ENCODE assay signal across 11 cellular contexts in the genomic region with DNA sequence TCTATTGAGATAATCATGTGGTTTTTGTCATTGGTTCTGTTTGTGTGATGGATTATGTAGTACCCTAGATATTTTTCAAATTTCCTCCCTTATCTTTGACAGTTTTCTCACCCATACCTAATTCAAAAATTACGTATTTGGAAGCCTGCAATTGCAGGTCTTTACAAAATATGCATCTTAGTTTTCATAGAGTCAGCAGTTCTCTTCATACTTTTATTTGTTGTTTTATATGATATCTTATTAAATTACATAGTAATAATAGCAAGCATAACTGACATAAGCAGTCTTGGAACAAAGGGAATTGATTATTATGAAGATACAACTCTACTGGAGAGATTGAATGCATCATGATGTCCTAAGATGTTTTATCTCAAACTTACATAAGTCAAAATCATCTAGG.
"Had no signal": no experiment of that assay in that cellular context is flagged by ENCODE, and none has a peak within 500 bp of the region (broad histone marks: within the 10 kb centered on the region; RNA-seq: fewer than 3 reads in every experiment).

No MANE protein-coding gene starts in this region.

- ATAC-seq: GM23338, HCT116 had no signal

- H3K4me2 ChIP-seq: GM23338 had no signal

- H3K9me3 ChIP-seq: HAP-1 had no signal

- H3K27ac Mint-ChIP-seq: GM23338, H9, HFFc6 had no signal

- DNase-seq: GM23248, GOT3, H7, H9, HCEC 1CT, HFFc6 had no signal

- H3K4me1 ChIP-seq: HAP-1 had no signal

- H3K4me1 Mint-ChIP-seq: GM23338, H9 had no signal

- H3K36me3 ChIP-seq: HAP-1 had no signal

- H3K27ac ChIP-seq: GM23248 had no signal

- H3K9me3 Mint-ChIP-seq: HFFc6 had no signal

- H3K4me3 ChIP-seq: GM23248, GM23338, HAP-1 had no signal

- H3K9ac ChIP-seq: GM23248 had no signal

- FAIRE-seq: H1, H54 had no signal

- H2AFZ ChIP-seq: GM23248, GM23338 had no signal

- H3K4me3 Mint-ChIP-seq: GM23338, H9, HFFc6 had no signal
